In genomic region chr1:4010811-4011605, GRCh38 we compare ENCODE assay signal across 24 cellular contexts.
A peak's percentile ranks its signal among the peaks of the same experiment; 100 is the strongest.
DNase-seq lines count a peak whose midpoint lies in the region; ATAC-seq and TF ChIP-seq lines count a peak whose summit lies in the region.
"Had no signal": no experiment of that assay in that cellular context is flagged by ENCODE, and none has a peak within 500 bp of the region (broad histone marks: within the 10 kb centered on the region; RNA-seq: fewer than 3 reads in every experiment).

No MANE protein-coding gene starts in this region.

- ATAC-seq in activated B cell treated with CpG ODN at 0.5 μM for 24 hours (ENCODE audit: low read depth): no peak
- no peak for ATAC-seq in HG03442 (IDR thresholded peaks at IDR 0.05; ENCODE audit: unreplicated experiment)

- H3K4me3 ChIP-seq in mesendoderm (ENCODE audit: low read length): no peak overlapping the region
- H3K4me3 ChIP-seq: GM23248, PC-9, SJCRH30 had no signal

- no peaks in the 10 kb centered on the region for H3K27me3 ChIP-seq in mesendoderm (ENCODE audit: insufficient read depth, low read length, poor library complexity)

- H3K9me3 Mint-ChIP-seq in activated B cell treated with CpG ODN at 0.5 μM for 24 hours (peaks cover 10% of the 10 kb centered on the region), type B pancreatic cell (peaks cover 4% of the 10 kb centered on the region)

- WGBS in mesendoderm (ENCODE audit: extremely low coverage, insufficient coverage, low lambda C conversion rate): no CpG with 5 or more reads among the region's 25 CpGs

- peak; percentile 23 for DNase-seq in activated CD8-positive, alpha-beta memory T cell treated with anti-CD3 and anti-CD28 coated beads, Interleukin-2, amount 50 U/mL, for 48 hours
- no peak for DNase-seq in activated CD8-positive, alpha-beta memory T cell treated with anti-CD3 and anti-CD28 coated beads, Interleukin-2, amount 50 U/mL, for 4 hours
- no peak for DNase-seq in activated B cell treated with CpG ODN at 0.5 μM for 24 hours
- peak; percentile 11 for DNase-seq in mesendoderm
- DNase-seq in type B pancreatic cell (ENCODE audit: extremely low spot score, unreplicated experiment): peak; percentile 51
- no peak for DNase-seq in HT-29 (ENCODE audit: low spot score)
- no peak for DNase-seq in midbrain (lab: John Stamatoyannopoulos, UW)
- DNase-seq: CD4-positive, CD25-positive, alpha-beta regulatory T cell; COR-L47; DMS 273 treated with DMSO at 0.1 percent for 48 hours; DND-41; GDM1; GM23248; IMR-90; NCI-H1417 treated with DMSO at 0.1 percent for 48 hours; NCI-H187 treated with DMSO at 0.1 percent for 48 hours; NCI-H226; NCI-H524; NCI-H82; PC-9; SJCRH30 had no signal

- H4K8ac ChIP-seq in mesendoderm (ENCODE audit: low read depth, low read length): no peak overlapping the region

- no peak overlapping the region for H2BK5ac ChIP-seq in mesendoderm (ENCODE audit: low read length)

- no peak overlapping the region for H3K18ac ChIP-seq in mesendoderm (ENCODE audit: low read length)

- H3K4me3 Mint-ChIP-seq in activated B cell treated with CpG ODN at 0.5 μM for 24 hours: no peak overlapping the region
- H3K4me3 Mint-ChIP-seq in type B pancreatic cell: no peak overlapping the region
- H3K4me3 Mint-ChIP-seq: CD4-positive, CD25-positive, alpha-beta regulatory T cell had no signal

- no peak overlapping the region for H3K56ac ChIP-seq in mesendoderm (ENCODE audit: low read length)

- no peak overlapping the region for H2BK15ac ChIP-seq in mesendoderm (replicated peaks; ENCODE audit: low read depth)

- H3K4me2 ChIP-seq in mesendoderm (ENCODE audit: low read length): no peak overlapping the region
- H3K4me2 ChIP-seq: PC-9 had no signal

- H3K4me1 Mint-ChIP-seq in activated B cell treated with CpG ODN at 0.5 μM for 24 hours: peaks cover 30% of the 10 kb centered on the region
- H3K4me1 Mint-ChIP-seq in type B pancreatic cell (ENCODE audit: unreplicated experiment): peaks cover 4% of the 10 kb centered on the region
- H3K4me1 Mint-ChIP-seq: CD4-positive, CD25-positive, alpha-beta regulatory T cell had no signal

- POLR2A ChIA-PET in activated B cell treated with CpG ODN at 0.5 μM for 24 hours (lab: Charles Lee): no interaction called here

- TF ChIP-seq CTCF in activated B cell treated with CpG ODN at 0.5 μM for 24 hours (IDR thresholded peaks at IDR 0.05) (no peak), type B pancreatic cell (conservative IDR thresholded peaks at IDR 0.05) (no peak)

- H3K36me3 Mint-ChIP-seq in activated B cell treated with CpG ODN at 0.5 μM for 24 hours (ENCODE audit: low read depth) (peaks cover 7% of the 10 kb centered on the region), type B pancreatic cell (no peaks in the 10 kb centered on the region)
- H3K36me3 Mint-ChIP-seq: CD4-positive, CD25-positive, alpha-beta regulatory T cell had no signal

- H2AK5ac ChIP-seq in mesendoderm (ENCODE audit: low read length): no peak overlapping the region

- no peak overlapping the region for H3K4ac ChIP-seq in mesendoderm (ENCODE audit: low read depth, low read length)

- H3K36me3 ChIP-seq in mesendoderm (ENCODE audit: control insufficient read depth, insufficient read depth, low read length): no peaks in the 10 kb centered on the region
- H3K36me3 ChIP-seq: SJCRH30 had no signal

- H4K5ac ChIP-seq in mesendoderm (ENCODE audit: low read length): no peak overlapping the region

- no peak overlapping the region for H3K9ac ChIP-seq in mesendoderm (ENCODE audit: low read length)
- H3K9ac ChIP-seq: GM23248 had no signal

- H3K79me1 ChIP-seq in mesendoderm (ENCODE audit: low read length): no peaks in the 10 kb centered on the region

- H2BK120ac ChIP-seq in mesendoderm (ENCODE audit: low read depth, low read length): no peak overlapping the region

- no peaks in the 10 kb centered on the region for H3K27me3 Mint-ChIP-seq in activated B cell treated with CpG ODN at 0.5 μM for 24 hours
- peaks cover 17% of the 10 kb centered on the region for H3K27me3 Mint-ChIP-seq in type B pancreatic cell

- no peaks in the 10 kb centered on the region for H3K4me1 ChIP-seq in mesendoderm (ENCODE audit: control insufficient read depth, low read depth, low read length)
- H3K4me1 ChIP-seq: SJCRH30 had no signal

- H3K79me2 ChIP-seq in mesendoderm (ENCODE audit: control insufficient read depth, insufficient read depth, low read length): no peaks in the 10 kb centered on the region

- H3K27ac Mint-ChIP-seq in activated B cell treated with CpG ODN at 0.5 μM for 24 hours (peak overlapping the region; percentile 24), type B pancreatic cell (no peak overlapping the region)
- H3K27ac Mint-ChIP-seq: CD4-positive, CD25-positive, alpha-beta regulatory T cell had no signal

- CTCF ChIA-PET in activated B cell treated with CpG ODN at 0.5 μM for 24 hours (lab: Charles Lee): no interaction called here

- H3K23ac ChIP-seq in mesendoderm (ENCODE audit: low read length): no peak overlapping the region

- intact Hi-C loops in activated B cell treated with CpG ODN at 0.5 μM for 24 hours (cut with micrococcal nuclease): no loop called here

- H3K27ac ChIP-seq in mesendoderm (ENCODE audit: low read depth, low read length): no peak overlapping the region
- H3K27ac ChIP-seq: 22Rv1, GM23248, HL-60, PC-9, SJCRH30 had no signal

Comparison
In these comparisons a context has a peak if more than half of its experiments do, and no peak if none do; other contexts are left out.
1. DNase-seq: peak in activated CD8-positive, alpha-beta memory T cell treated with anti-CD3 and anti-CD28 coated beads, Interleukin-2, amount 50 U/mL, for 48 hours (single experiment), mesendoderm (single experiment) and type B pancreatic cell (single experiment); none in activated CD8-positive, alpha-beta memory T cell treated with anti-CD3 and anti-CD28 coated beads, Interleukin-2, amount 50 U/mL, for 4 hours (single experiment), activated B cell treated with CpG ODN at 0.5 μM for 24 hours (single experiment), HT-29 (single experiment) and midbrain (single experiment).